In the genomic region with DNA sequence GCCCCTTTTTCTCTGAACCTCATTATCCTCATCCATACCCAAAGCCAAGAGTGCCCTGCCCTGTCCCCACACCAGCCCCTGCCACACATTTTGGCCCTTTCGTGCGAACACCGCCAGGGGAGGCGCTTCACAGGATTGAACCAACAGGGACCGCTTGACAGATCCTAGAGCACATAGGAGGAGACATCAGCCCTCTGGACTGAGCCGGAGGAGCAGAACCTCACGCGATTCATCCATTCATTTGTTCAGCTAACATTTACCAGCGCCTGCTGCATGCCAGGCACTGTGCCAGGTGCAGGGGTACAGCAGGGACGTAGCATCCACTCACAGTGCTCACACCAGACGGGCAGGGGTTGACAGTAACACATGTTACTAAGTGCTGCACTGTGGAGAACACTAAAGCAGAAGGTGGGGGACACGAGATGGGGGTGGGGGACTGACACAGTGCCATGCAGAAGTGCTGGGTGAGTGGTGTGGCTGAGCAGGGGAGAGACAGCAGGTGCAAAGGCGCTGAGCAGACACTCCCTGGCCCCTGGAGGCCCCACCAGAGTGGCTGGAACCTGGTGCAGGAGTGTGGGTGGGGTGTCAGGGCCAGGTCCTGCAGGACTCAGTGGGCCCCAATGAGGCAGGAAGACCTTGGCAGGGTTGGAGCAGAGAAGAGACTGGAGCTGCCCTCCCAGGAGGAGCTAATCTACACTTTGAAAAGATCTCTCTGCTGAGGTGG, we compare ENCODE assay signal across 17 cellular contexts. TPM values are rescaled to one million over a fixed set of nuclear protein-coding genes. Genes with fewer than 3 reads are reported as not detected.
DNase-seq lines count a peak whose midpoint lies in the region; ATAC-seq and TF ChIP-seq lines count a peak whose summit lies in the region.
"Had no signal": no experiment of that assay in that cellular context is flagged by ENCODE, and none has a peak within 500 bp of the region (broad histone marks: within the 10 kb centered on the region; RNA-seq: fewer than 3 reads in every experiment).

No MANE protein-coding gene starts in this region.

- no peak for TF ChIP-seq POLR2A in heart left ventricle (IDR thresholded peaks at IDR 0.05)

- peaks cover 2 to 4% (median 3%) of the 10 kb centered on the region in 3 donors for H3K27me3 Mint-ChIP-seq in immature natural killer cell (ENCODE audit: low read depth in 3 of 3)

- H3K4me2 ChIP-seq in BLaER1 treated with 17β-estradiol and CSF1 and Interleukin-3, amounts not matched to agents 10 nM and 100 nM: peak overlapping the region in 9 of 11 experiments; percentile 53 to 100 (median 98); a peak in 17 of 22 replicates
- H3K4me2 ChIP-seq in osteoblast (ENCODE audit: insufficient read depth, low read length): no peak overlapping the region

- no peak overlapping the region; a peak in 2 of 20 replicates for H3K4me3 ChIP-seq in BLaER1 treated with 17β-estradiol and CSF1 and Interleukin-3, amounts not matched to agents 10 nM and 100 nM
- H3K4me3 ChIP-seq in heart left ventricle (no peak overlapping the region), osteoblast (ENCODE audit: insufficient read depth, low read length) (no peak overlapping the region)

- H3K9ac ChIP-seq in BLaER1 treated with 17β-estradiol and CSF1 and Interleukin-3, amounts not matched to agents 10 nM and 100 nM: peak overlapping the region in 4 of 11 experiments; percentile 16 to 57 (median 50); a peak in 4 of 22 replicates

- intact Hi-C loops in heart left ventricle (cut with DNase I): no loop called here

- H3K79me2 ChIP-seq in osteoblast (ENCODE audit: insufficient read depth, low read length): no peaks in the 10 kb centered on the region

- H3K36me3 Mint-ChIP-seq in immature natural killer cell: no peaks in the 10 kb centered on the region
- H3K36me3 Mint-ChIP-seq: activated naive CD8-positive, alpha-beta T cell; CD4-positive, alpha-beta memory T cell had no signal

- H3K9me3 ChIP-seq in BLaER1 treated with 17β-estradiol and CSF1 and Interleukin-3, amounts not matched to agents 10 nM and 100 nM (replicated peaks in 1 of 11): peaks cover 0 to 5% (median 0%) of the 10 kb centered on the region in 11 experiments; a peak in 1 of 22 replicates
- H3K9me3 ChIP-seq in heart left ventricle (no peaks in the 10 kb centered on the region), osteoblast (ENCODE audit: low read depth, low read length) (no peaks in the 10 kb centered on the region)

- peaks cover 0 to 26% (median 21%) of the 10 kb centered on the region in 11 experiments; a peak in 14 of 22 replicates for H3K27me3 ChIP-seq in BLaER1 treated with 17β-estradiol and CSF1 and Interleukin-3, amounts not matched to agents 10 nM and 100 nM
- H3K27me3 ChIP-seq in heart left ventricle: peaks cover 0 to 11% (median 0%) of the 10 kb centered on the region in 9 donors
- H3K27me3 ChIP-seq in osteoblast (ENCODE audit: insufficient read depth, low read length): peaks cover 3% of the 10 kb centered on the region

- peaks cover 25 to 47% of the 10 kb centered on the region in 2 donors for H3K4me1 Mint-ChIP-seq in immature natural killer cell

- peak overlapping the region in 1 of 6 donors; percentile 35 for H3K27ac Mint-ChIP-seq in immature natural killer cell
- H3K27ac Mint-ChIP-seq: activated CD4-positive, alpha-beta T cell treated with anti-CD3 and anti-CD28 coated beads for 36 hours; activated naive CD8-positive, alpha-beta T cell; activated T-cell treated with anti-CD3 and anti-CD28 coated beads, Interleukin-2, amount 50 U/mL, for 72 hours had no signal

- H3K36me3 ChIP-seq in BLaER1 treated with 17β-estradiol and CSF1 and Interleukin-3, amounts not matched to agents 10 nM and 100 nM: peaks cover 0 to 3% (median 0%) of the 10 kb centered on the region in 11 experiments; a peak in 1 of 22 replicates
- H3K36me3 ChIP-seq in heart left ventricle (no peaks in the 10 kb centered on the region), osteoblast (ENCODE audit: insufficient read depth, low read length) (no peaks in the 10 kb centered on the region)

- H4K20me1 ChIP-seq in BLaER1 treated with 17β-estradiol and CSF1 and Interleukin-3, amounts not matched to agents 10 nM and 100 nM: peaks cover 0 to 76% (median 12%) of the 10 kb centered on the region in 11 experiments; a peak in 14 of 22 replicates
- H4K20me1 ChIP-seq in osteoblast (ENCODE audit: insufficient read depth, low read length): no peaks in the 10 kb centered on the region

- TF ChIP-seq CTCF in heart left ventricle (IDR thresholded peaks at IDR 0.05) (no peak), osteoblast (IDR thresholded peaks at IDR 0.05; ENCODE audit: extremely low read depth, low read depth, low read length) (no peak)

- DNase-seq in NCI-H1092 (lab: John Stamatoyannopoulos, UW) (peak; percentile 42), heart left ventricle (peak in 3 of 5 donors; percentile 13 to 47 (median 13)), osteoblast (ENCODE audit: insufficient read length, low spot score, missing footprints) (peak; percentile 21), NCI-H146 (lab: John Stamatoyannopoulos, UW) (no peak), immature natural killer cell (no peak), NCI-H226 (no peak)
- DNase-seq: activated CD4-positive, alpha-beta T cell treated with anti-CD3 and anti-CD28 coated beads for 36 hours; activated T-cell treated with anti-CD3 and anti-CD28 coated beads, Interleukin-2, amount 50 U/mL, for 72 hours; CD4-positive, alpha-beta memory T cell; DMS153; effector CD8-positive, alpha-beta T cell; NCI-H1417; NCI-H69; T-helper 1 cell had no signal

- no peak overlapping the region for H2AFZ ChIP-seq in osteoblast (ENCODE audit: low read length)

- H3K4me1 ChIP-seq in BLaER1 treated with 17β-estradiol and CSF1 and Interleukin-3, amounts not matched to agents 10 nM and 100 nM: peaks cover 32 to 92% (median 81%) of the 10 kb centered on the region in 10 experiments; a peak in 18 of 20 replicates
- H3K4me1 ChIP-seq in heart left ventricle (peaks cover 0 to 20% (median 12%) of the 10 kb centered on the region in 12 donors), osteoblast (ENCODE audit: insufficient read depth, low read length) (peaks cover 5% of the 10 kb centered on the region)

- H3K27ac ChIP-seq in BLaER1 treated with 17β-estradiol and CSF1 and Interleukin-3, amounts not matched to agents 10 nM and 100 nM: no peak overlapping the region
- H3K27ac ChIP-seq in heart left ventricle (no peak overlapping the region), osteoblast (ENCODE audit: low read depth, low read length) (no peak overlapping the region)

- WGBS in heart left ventricle, 4 donors: 83 to 90% (median 84%) methylated on average over 10 to 13 of the region's 13 CpGs

- no peak overlapping the region for H3K4me3 Mint-ChIP-seq in immature natural killer cell
- H3K4me3 Mint-ChIP-seq: activated CD4-positive, alpha-beta T cell treated with anti-CD3 and anti-CD28 coated beads for 36 hours; activated naive CD8-positive, alpha-beta T cell; activated T-cell treated with anti-CD3 and anti-CD28 coated beads, Interleukin-2, amount 50 U/mL, for 72 hours had no signal

- H3K9me3 Mint-ChIP-seq in immature natural killer cell: no peaks in the 10 kb centered on the region
- H3K9me3 Mint-ChIP-seq: activated T-cell treated with anti-CD3 and anti-CD28 coated beads, Interleukin-2, amount 50 U/mL, for 72 hours; CD4-positive, alpha-beta memory T cell had no signal

- ATAC-seq in heart left ventricle: no peak
- ATAC-seq: activated CD4-positive, alpha-beta T cell treated with anti-CD3 and anti-CD28 coated beads for 36 hours; activated T-cell treated with anti-CD3 and anti-CD28 coated beads, Interleukin-2, amount 50 U/mL, for 72 hours; esophagus mucosa had no signal

RNA-seq across cellular contexts. Expression of gene GNAZ, which starts 3.3 kb away (rescaled TPM):
- total RNA-seq in heart left ventricle (10 to 100 TPM in 1 of 9 donors, 1 to 10 TPM in 8; 1.8 to 13.9 (median 2.6) TPM), osteoblast (0.29 and 0.72 TPM in 2 replicates)
- polyA plus RNA-seq in heart left ventricle (1 to 10 TPM; 1.1 to 1.9 TPM), immature natural killer cell (under 1 TPM in 2 of 3 donors, not detected in 1; 0.50 to 0.96 TPM)

Comparison
In these comparisons a context has a peak if more than half of its experiments do, and no peak if none do; other contexts are left out.
1. DNase-seq: peak in NCI-H1092 (single experiment), heart left ventricle (3 of 5) and osteoblast (single experiment); none in NCI-H146 (single experiment), immature natural killer cell (0 of 3) and NCI-H226 (single experiment).